23 cellular contexts compared by ENCODE assay signal in the genomic region with DNA sequence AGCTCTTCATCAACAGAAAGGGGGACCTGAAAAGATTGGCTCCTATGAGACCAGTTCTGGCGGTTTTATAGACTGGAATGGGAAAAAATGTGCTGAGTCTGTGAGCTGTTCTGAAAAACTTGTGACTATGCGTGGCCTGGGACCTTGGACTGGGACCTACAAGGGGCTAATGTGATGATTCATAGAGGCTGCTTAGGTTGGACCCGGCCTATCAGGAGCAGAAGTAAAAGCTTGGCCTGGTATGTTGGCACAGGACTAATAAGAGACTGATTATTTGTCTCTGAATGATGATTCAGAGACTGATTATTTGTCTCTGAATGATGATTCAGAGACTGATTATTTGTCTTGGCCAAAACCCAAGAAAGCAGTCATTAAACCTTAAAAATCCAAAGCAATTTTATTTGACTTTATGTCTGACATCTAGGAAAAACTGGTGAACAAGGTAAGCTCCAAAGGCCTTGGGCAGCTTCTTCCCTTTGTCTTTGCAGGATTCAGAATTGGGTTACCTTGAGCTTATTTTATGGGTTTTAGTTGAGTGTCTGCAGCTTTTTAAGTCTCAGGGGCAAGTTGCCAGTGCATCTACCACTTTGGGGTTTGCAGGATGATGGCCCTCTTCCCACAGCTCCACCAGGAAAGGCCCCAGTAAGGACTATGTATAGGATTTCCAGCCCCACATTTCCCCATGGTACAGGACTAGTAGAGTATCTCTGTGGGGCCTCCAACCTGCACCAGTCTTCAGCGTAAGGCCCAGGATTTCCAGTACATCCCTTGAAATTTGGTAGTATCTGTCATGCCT.
DNase-seq lines count a peak whose midpoint lies in the region; ATAC-seq lines count a peak whose summit lies in the region.
"Had no signal": no experiment of that assay in that cellular context is flagged by ENCODE, and none has a peak within 500 bp of the region (broad histone marks: within the 10 kb centered on the region; RNA-seq: fewer than 3 reads in every experiment).

No MANE protein-coding gene starts in this region.

- in situ Hi-C loops in Caki2 (cut with HindIII; ENCODE audit: low pct_unique_long_range_greater_than_20kb, low sequenced_read_pairs): no loop called here

- peak; percentile 78 for DNase-seq in Caki2 (ENCODE audit: low read depth)
- DNase-seq in HT1080 (ENCODE audit: low read depth): peak; percentile 85
- DNase-seq in amniotic epithelial cell (ENCODE audit: low read depth): peak; percentile 0
- DNase-seq in foreskin melanocyte: peak; percentile 63
- no peak for DNase-seq in SHP77 treated with DMSO at 0.1 percent for 48 hours (lab: John Stamatoyannopoulos, UW)
- DNase-seq in NCI-H1930 (lab: John Stamatoyannopoulos, UW): no peak
- DNase-seq in NK-92 (lab: John Stamatoyannopoulos, UW; ENCODE audit: unreplicated experiment): no peak
- DNase-seq: activated CD4-positive, CD25-positive, alpha-beta regulatory T cell treated with anti-CD3 and anti-CD28 coated beads, Interleukin-2, amount 50 U/mL, for 72 hours; activated CD8-positive, alpha-beta T cell treated with anti-CD3 and anti-CD28 coated beads, Interleukin-2, amount 10 ng/mL, durations not matched to agents 7 days and 5 days; activated naive CD4-positive, alpha-beta T cell; activated T-cell treated with anti-CD3 and anti-CD28 coated beads, Interleukin-2, amount 50 U/mL, for 1 hour; caudate nucleus; CD4-positive, alpha-beta T cell; erythroblast; NCI-H146; NCI-H82; OCI-M1; Right ventricle myocardium superior; stimulated activated CD4-positive, alpha-beta T cell treated with anti-CD3 and anti-CD28 coated beads, Interleukin-2, amount 100 ng/mL, for 24 hours; uterus had no signal

- no peak for ATAC-seq in GM21447 (IDR thresholded peaks at IDR 0.05; ENCODE audit: unreplicated experiment)
- ATAC-seq: activated CD8-positive, alpha-beta T cell treated with anti-CD3 and anti-CD28 coated beads, Interleukin-2, amount 10 ng/mL, durations not matched to agents 7 days and 5 days; GM12878; stimulated activated effector memory CD8-positive, alpha-beta T cell treated with anti-CD3 and anti-CD28 coated beads, Interleukin-12 subunit alpha, Interleukin-12 subunit beta, amount 100 ng/mL, for 72 hours had no signal

Comparison
In these comparisons a context has a peak if more than half of its experiments do, and no peak if none do; other contexts are left out.
1. DNase-seq: peak in Caki2 (single experiment), HT1080 (single experiment), amniotic epithelial cell (single experiment) and foreskin melanocyte (single experiment); none in SHP77 treated with DMSO at 0.1 percent for 48 hours (single experiment), NCI-H1930 (0 of 2) and NK-92 (single experiment).